17 cellular contexts compared by ENCODE assay signal in the genomic region with DNA sequence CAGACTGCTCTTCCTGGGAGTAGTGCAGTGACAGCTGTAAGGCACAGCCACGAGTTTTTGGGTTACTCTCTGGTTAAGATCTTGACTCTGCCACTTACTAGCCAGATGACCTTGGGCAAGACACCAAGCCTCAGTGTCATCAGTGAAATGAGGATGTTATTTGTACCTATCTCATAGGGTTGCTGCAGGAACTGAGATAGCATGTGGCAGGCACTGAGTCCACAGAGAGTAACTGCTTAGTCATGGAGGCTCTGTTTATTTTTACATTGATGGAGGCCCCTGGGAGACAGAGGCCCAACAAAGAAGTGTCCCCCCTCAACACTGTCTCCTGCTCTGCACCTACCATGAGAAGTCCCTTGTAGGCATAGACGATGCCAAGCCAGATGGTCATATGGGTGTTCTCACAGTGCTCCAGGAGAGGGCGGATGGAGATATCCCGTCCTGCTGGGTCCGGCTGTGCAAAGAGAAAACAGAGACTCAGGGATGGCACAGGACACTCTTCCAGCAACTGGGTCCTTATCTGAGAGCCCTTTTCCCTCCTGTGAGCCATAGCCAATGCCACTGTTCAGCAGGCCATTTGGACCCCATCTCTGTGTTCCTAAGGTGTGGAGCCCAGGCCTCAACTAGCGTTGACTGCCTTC.
"Had no signal": no experiment of that assay in that cellular context is flagged by ENCODE, and none has a peak within 500 bp of the region (broad histone marks: within the 10 kb centered on the region; RNA-seq: fewer than 3 reads in every experiment).

No MANE protein-coding gene starts in this region.

- H3K36me3 ChIP-seq: gastrocnemius medialis, heart right ventricle, left lung, neutrophil, transverse colon had no signal

- H3K4me1 ChIP-seq: gastrocnemius medialis, transverse colon had no signal

- DNase-seq: activated CD4-positive, alpha-beta T cell treated with anti-CD3 and anti-CD28 coated beads for 4 hours; activated CD8-positive, alpha-beta memory T cell treated with anti-CD3 and anti-CD28 coated beads, Interleukin-2, amount 50 U/mL, for 4 hours; activated CD8-positive, alpha-beta T cell treated with anti-CD3 and anti-CD28 coated beads, Interleukin-2, amount 10 ng/mL, durations not matched to agents 7 days and 5 days; activated naive CD8-positive, alpha-beta T cell treated with anti-CD3 and anti-CD28 coated beads, Interleukin-2, amount 10 ng/mL, durations not matched to agents 7 days and 5 days; activated T-cell treated with anti-CD3 and anti-CD28 coated beads, Interleukin-2, amount 50 U/mL, for 72 hours; effector memory CD4-positive, alpha-beta T cell; gastrocnemius medialis; heart right ventricle; left lung; mammary epithelial cell; naive thymus-derived CD4-positive, alpha-beta T cell; stimulated activated CD4-positive, alpha-beta T cell treated with anti-CD3 and anti-CD28 coated beads, Interleukin-2, amount 100 ng/mL, for 48 hours; stimulated activated naive CD4-positive, alpha-beta T cell treated with Interleukin-2 at 50 U/mL for 16 hours; substantia nigra; T-helper 9 cell; transverse colon had no signal

- H3K27ac ChIP-seq: gastrocnemius medialis, heart right ventricle, left lung, neutrophil, transverse colon had no signal

- H3K27me3 ChIP-seq: gastrocnemius medialis, heart right ventricle, left lung, transverse colon had no signal

- H3K9me3 ChIP-seq: gastrocnemius medialis, heart right ventricle, left lung, neutrophil, transverse colon had no signal

- H3K4me3 ChIP-seq: gastrocnemius medialis, heart right ventricle, left lung, transverse colon had no signal
